1 cellular context compared by ENCODE assay signal in genomic region chr10:102064868-102065560, GRCh38.
TF ChIP-seq lines count a peak whose summit lies in the region.

Gene HPS6, plus strand, starts transcription at chr10:102065349. Its CDS starts 126 bp downstream, at chr10:102065475.

TF ChIP-seq in K562, 482 proteins besides CTCF, POLR2A, EP300 and RAD21 (continued from another document and continues in another):
- TF ChIP-seq USF1 (CRISPR knock-in tag; IDR thresholded peaks at IDR 0.05) = no peak
- no peak for TF ChIP-seq MITF (IDR thresholded peaks at IDR 0.05)
- TF ChIP-seq ZNF639 (CRISPR knock-in tag; conservative IDR thresholded peaks at IDR 0.05 in 1 of 2, IDR thresholded peaks at IDR 0.05 in 1 of 2) = no peak; a peak in 2 of 4 replicates
- no peak for TF ChIP-seq ZNF584 (CRISPR knock-in tag; IDR thresholded peaks at IDR 0.05; ENCODE audit: low read depth)
- TF ChIP-seq EP400 (IDR thresholded peaks at IDR 0.05) = peak; percentile 75
- no peak for TF ChIP-seq RNF219 (CRISPR knock-in tag; IDR thresholded peaks at IDR 0.05)
- TF ChIP-seq ZNF395 (CRISPR knock-in tag; IDR thresholded peaks at IDR 0.05) = no peak
- TF ChIP-seq E2F1 (CRISPR knock-in tag; IDR thresholded peaks at IDR 0.05) = peak; percentile 78
- TF ChIP-seq POLR2AphosphoS2 (IDR thresholded peaks at IDR 0.05; ENCODE audit: low read length) = no peak
- no peak for TF ChIP-seq RBM34 (IDR thresholded peaks at IDR 0.05; ENCODE audit: borderline replicate concordance, insufficient read depth, low read length)
- TF ChIP-seq CHD7 (IDR thresholded peaks at IDR 0.05; ENCODE audit: low read depth, low read length) = no peak
- TF ChIP-seq HMGXB4 (CRISPR knock-in tag; IDR thresholded peaks at IDR 0.05) = peak; percentile 61; the same call in 1 of the 2 replicates
- TF ChIP-seq PBX2 (CRISPR knock-in tag; IDR thresholded peaks at IDR 0.05; ENCODE audit: low read depth) = no peak
- no peak for TF ChIP-seq PBX2 (tag; conservative IDR thresholded peaks at IDR 0.05; ENCODE audit: low read depth)
- no peak for TF ChIP-seq CC2D1A (IDR thresholded peaks at IDR 0.05)
- no peak for TF ChIP-seq HNRNPH1 (optimal IDR thresholded peaks at IDR 0.05; ENCODE audit: low read depth, low read length)
- TF ChIP-seq BMI1 (IDR thresholded peaks at IDR 0.05; ENCODE audit: low read length) = no peak
- TF ChIP-seq ILK (tag; IDR thresholded peaks at IDR 0.05; ENCODE audit: borderline replicate concordance, low read depth) = no peak
- TF ChIP-seq ETV1 (tag; conservative IDR thresholded peaks at IDR 0.05; ENCODE audit: low read depth) = no peak
- TF ChIP-seq NONO (IDR thresholded peaks at IDR 0.05; ENCODE audit: low read depth in 2 of 2, low read length in 1 of 2) = peak in 1 of 2 experiments; percentile 73; a peak in 2 of 4 replicates
- TF ChIP-seq ZBTB49 (CRISPR knock-in tag; IDR thresholded peaks at IDR 0.05; ENCODE audit: borderline replicate concordance) = no peak
- TF ChIP-seq RB1 (IDR thresholded peaks at IDR 0.05; ENCODE audit: low read depth) = no peak
- TF ChIP-seq RBM39 (optimal IDR thresholded peaks at IDR 0.05; ENCODE audit: low read depth, low read length) = no peak
